In the genomic region with DNA sequence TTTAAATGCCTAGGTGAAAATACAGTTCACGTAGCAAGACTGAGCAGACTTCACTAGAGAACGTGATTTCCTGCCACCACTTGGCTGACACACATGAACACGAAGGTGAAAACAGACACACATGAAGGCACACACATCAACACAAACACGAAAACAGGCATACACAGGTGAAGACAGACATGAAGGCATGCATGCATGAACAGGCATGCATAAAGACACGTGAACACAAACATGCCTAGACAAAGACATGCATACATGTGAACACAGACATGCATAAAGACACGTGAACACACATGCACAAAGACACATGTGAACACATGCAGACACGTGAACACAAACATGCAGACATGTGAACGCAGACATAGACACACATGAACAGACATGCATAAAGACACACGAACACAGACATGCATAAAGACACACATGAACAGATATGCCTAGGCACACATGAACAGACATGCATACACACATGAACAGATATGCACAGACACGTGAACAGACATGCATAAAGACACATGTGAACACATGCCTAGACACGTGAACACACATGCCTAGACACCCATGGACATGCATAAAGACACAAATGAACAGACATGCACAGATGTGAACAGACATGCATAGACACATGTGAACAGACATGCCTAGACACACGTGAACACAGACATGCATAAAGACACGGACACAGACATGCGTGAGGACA, we compare ENCODE assay signal across 17 cellular contexts.
DNase-seq lines count a peak whose midpoint lies in the region; ATAC-seq, FAIRE-seq and TF ChIP-seq lines count a peak whose summit lies in the region.
"Had no signal": no experiment of that assay in that cellular context is flagged by ENCODE, and none has a peak within 500 bp of the region (broad histone marks: within the 10 kb centered on the region; RNA-seq: fewer than 3 reads in every experiment).

No MANE protein-coding gene starts in this region.

- H3K4me1 Mint-ChIP-seq in astrocyte (ENCODE audit: low read depth, unreplicated experiment), result peaks cover 19% of the 10 kb centered on the region

- no peak overlapping the region for H3K4me3 Mint-ChIP-seq in astrocyte (ENCODE audit: unreplicated experiment)
- H3K4me3 Mint-ChIP-seq: CD4-positive, CD25-positive, alpha-beta regulatory T cell had no signal

- TF ChIP-seq CTCF in astrocyte (IDR thresholded peaks at IDR 0.05; ENCODE audit: insufficient read depth, low read depth, low read length), result no peak

- no peak overlapping the region for H3K4me3 ChIP-seq in astrocyte (ENCODE audit: insufficient read depth, low read depth, low read length)
- H3K4me3 ChIP-seq in HAP-1, result no peak overlapping the region
- H3K4me3 ChIP-seq: BLaER1 treated with 17β-estradiol and CSF1 and Interleukin-3, amounts not matched to agents 10 nM and 100 nM; GM23248; K562 had no signal

- DNase-seq in Right ventricle myocardium inferior (ENCODE audit: missing footprints) (peak; percentile 20), left ventricle myocardium superior (no peak), astrocyte (ENCODE audit: low read depth) (no peak), mesenteric fat pad (ENCODE audit: low spot score) (peak; percentile 2), AG08396 (ENCODE audit: low spot score) (no peak), HAP-1 (ENCODE audit: low spot score in 2 of 2) (no peak)
- no peak for DNase-seq in activated CD4-positive, alpha-beta T cell treated with anti-CD3 and anti-CD28 coated beads, Interleukin-2, amount 50 U/mL, for 4 hours
- DNase-seq: CD4-positive, CD25-positive, alpha-beta regulatory T cell; DND-41; GDM1; GM23248; H7; Karpas-422 had no signal

- H3K4me1 ChIP-seq in astrocyte (ENCODE audit: insufficient read depth, low read length) (peaks cover 11% of the 10 kb centered on the region), HAP-1 (peaks cover 14% of the 10 kb centered on the region)

- no peak overlapping the region for H3K27ac Mint-ChIP-seq in astrocyte (ENCODE audit: unreplicated experiment)

- intact Hi-C loops in Right ventricle myocardium inferior (cut with DNase I), result no loop called here
- intact Hi-C loops in left ventricle myocardium superior (cut with micrococcal nuclease), result no loop called here

- H3K36me3 Mint-ChIP-seq in astrocyte (ENCODE audit: low read depth, unreplicated experiment), result peaks cover 41% of the 10 kb centered on the region

- in situ Hi-C loops in HAP-1 (cut with MboI; ENCODE audit: low sequenced_read_pairs), result no loop called here

- peaks cover 6% of the 10 kb centered on the region for H4K20me1 ChIP-seq in astrocyte (ENCODE audit: insufficient read depth, low read length)
- H4K20me1 ChIP-seq: BLaER1 treated with 17β-estradiol and CSF1 and Interleukin-3, amounts not matched to agents 10 nM and 100 nM had no signal

- peak; percentile 70 for FAIRE-seq in astrocyte (lab: Jason Lieb, UNC)
- FAIRE-seq: K562 had no signal

- H3K36me3 ChIP-seq in astrocyte (ENCODE audit: insufficient read depth, low read length), result peaks cover 18% of the 10 kb centered on the region
- H3K36me3 ChIP-seq in HAP-1 (replicated peaks), result peaks cover 4% of the 10 kb centered on the region; the same call in 1 of the 2 replicates

- H2AFZ ChIP-seq in astrocyte (ENCODE audit: low read depth, low read length), result no peak overlapping the region
- H2AFZ ChIP-seq: GM23248 had no signal

- H3K27me3 ChIP-seq in astrocyte (ENCODE audit: insufficient read depth, low read length), result no peaks in the 10 kb centered on the region
- H3K27me3 ChIP-seq in HAP-1 (ENCODE audit: low read depth), result no peaks in the 10 kb centered on the region
- H3K27me3 ChIP-seq: BLaER1 treated with 17β-estradiol and CSF1 and Interleukin-3, amounts not matched to agents 10 nM and 100 nM had no signal

- H3K9ac ChIP-seq in astrocyte (ENCODE audit: low read length), result no peak overlapping the region
- H3K9ac ChIP-seq: BLaER1 treated with 17β-estradiol and CSF1 and Interleukin-3, amounts not matched to agents 10 nM and 100 nM; GM23248 had no signal

- H3K9me3 Mint-ChIP-seq in astrocyte (ENCODE audit: unreplicated experiment), result peaks cover 5% of the 10 kb centered on the region

- no peaks in the 10 kb centered on the region for H3K79me2 ChIP-seq in astrocyte (ENCODE audit: insufficient read depth, low read length)

- no peak for ATAC-seq in Right ventricle myocardium inferior
- ATAC-seq in left ventricle myocardium superior, result no peak
- ATAC-seq in GM18868 (IDR thresholded peaks at IDR 0.05; ENCODE audit: unreplicated experiment), result no peak
- ATAC-seq: K562 had no signal

- H3K9me3 ChIP-seq in astrocyte (ENCODE audit: insufficient read depth, low read depth, low read length), result no peaks in the 10 kb centered on the region
- no peaks in the 10 kb centered on the region for H3K9me3 ChIP-seq in HAP-1

- H3K4me2 ChIP-seq in astrocyte (ENCODE audit: low read length), result no peak overlapping the region
- H3K4me2 ChIP-seq: BLaER1 treated with 17β-estradiol and CSF1 and Interleukin-3, amounts not matched to agents 10 nM and 100 nM had no signal

- no peaks in the 10 kb centered on the region for H3K27me3 Mint-ChIP-seq in astrocyte (ENCODE audit: low read depth, unreplicated experiment)
- H3K27me3 Mint-ChIP-seq: CD4-positive, CD25-positive, alpha-beta regulatory T cell had no signal

- H3K27ac ChIP-seq in astrocyte (ENCODE audit: low read depth, low read length), result no peak overlapping the region
- H3K27ac ChIP-seq: 22Rv1; BLaER1 treated with 17β-estradiol and CSF1 and Interleukin-3, amounts not matched to agents 10 nM and 100 nM; GM23248 had no signal

Comparison
In these comparisons a context has a peak if more than half of its experiments do, and no peak if none do; other contexts are left out.
1. DNase-seq: peak in Right ventricle myocardium inferior (single experiment) and mesenteric fat pad (single experiment); none in left ventricle myocardium superior (single experiment), astrocyte (single experiment), AG08396 (single experiment), HAP-1 (0 of 2) and activated CD4-positive, alpha-beta T cell treated with anti-CD3 and anti-CD28 coated beads, Interleukin-2, amount 50 U/mL, for 4 hours (0 of 2).